32 cellular contexts compared by ENCODE assay signal in the genomic region with DNA sequence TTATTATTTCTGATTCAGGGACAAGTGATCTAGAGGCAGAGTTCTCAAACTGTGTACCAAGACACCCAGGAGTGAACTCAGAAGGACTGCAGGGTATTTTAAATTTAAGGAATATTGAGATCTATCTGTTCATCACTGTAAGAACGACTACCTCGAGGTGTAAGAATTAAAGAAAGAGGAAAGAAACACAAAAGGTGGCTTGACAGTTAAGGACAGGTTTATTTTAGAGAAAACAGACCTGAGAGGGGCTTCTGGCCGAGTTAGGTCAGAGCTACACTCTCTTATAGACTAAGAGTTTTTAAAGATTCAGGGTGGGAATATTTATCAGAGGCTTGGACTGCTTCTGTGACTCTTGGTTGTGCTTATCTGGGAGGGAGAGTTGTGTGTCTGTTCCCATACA. TPM values are rescaled to one million over a fixed set of nuclear protein-coding genes. Genes with fewer than 3 reads are reported as not detected.
"Had no signal": no experiment of that assay in that cellular context is flagged by ENCODE, and none has a peak within 500 bp of the region (broad histone marks: within the 10 kb centered on the region; RNA-seq: fewer than 3 reads in every experiment).

No MANE protein-coding gene starts in this region.

- H3K27ac ChIP-seq: neural progenitor cell, ovary, psoas muscle, skin epidermis, spleen, suprapubic skin, testis, tibial artery, transverse colon, upper lobe of right lung, uterus had no signal

- ATAC-seq: natural killer cell; psoas muscle; right cardiac atrium; sciatic nerve; stimulated activated memory B cell treated with anti-CD40 and anti-IgM and Interleukin-4, amounts not matched to agents 10 μg/mL and 1 μg/mL and 100 μg/mL, for 72 hours; stimulated activated naive CD8-positive, alpha-beta T cell treated with anti-CD3 and anti-CD28 coated beads, Interleukin-15, amount 100 ng/mL, for 72 hours; stimulated activated naive CD8-positive, alpha-beta T cell treated with anti-CD3 and anti-CD28 coated beads, Interleukin-15, Interleukin-2, amounts not matched to agents 100 U/mL and 50 U/mL, for 24 hours; upper lobe of right lung had no signal

- H3K9ac ChIP-seq: neural progenitor cell, parathyroid adenoma had no signal

- H3K79me2 ChIP-seq: parathyroid adenoma had no signal

- H3K4me1 ChIP-seq: neural progenitor cell, psoas muscle, spleen, suprapubic skin, testis, tibial artery, transverse colon, upper lobe of right lung, uterus had no signal

- H2AFZ ChIP-seq: neural progenitor cell had no signal

- H3K4me2 ChIP-seq: neural progenitor cell, smooth muscle cell had no signal

- H3K9me3 ChIP-seq: ovary, psoas muscle, testis, upper lobe of right lung, uterus had no signal

- H3K36me3 ChIP-seq: neural progenitor cell, ovary, spleen, suprapubic skin, tibial artery, transverse colon, upper lobe of right lung, uterus had no signal

- H3K27me3 ChIP-seq: neural progenitor cell, ovary, suprapubic skin, testis, tibial artery, transverse colon, upper lobe of right lung, uterus had no signal

- DNase-seq: natural killer cell; occipital lobe; ovary; psoas muscle; right cardiac atrium; spleen; stimulated activated CD4-positive, alpha-beta T cell treated with anti-CD3 and anti-CD28 coated beads, Interleukin-12 subunit alpha, Interleukin-12 subunit beta, amount 100 ng/mL, for 4 hours; stimulated activated CD4-positive, alpha-beta T cell treated with anti-CD3 and anti-CD28 coated beads, Interleukin-1b, Interleukin-23, amount 100 ng/mL, for 48 hours; stimulated activated CD4-positive, alpha-beta T cell treated with anti-CD3 and anti-CD28 coated beads, Interleukin-4, amount 100 ng/mL, for 1 hour; stimulated activated CD4-positive, alpha-beta T cell treated with anti-CD3 and anti-CD28 coated beads, Interleukin-4, amount 100 ng/mL, for 4 hours; stimulated activated CD8-positive, alpha-beta memory T cell treated with anti-CD3 and anti-CD28 coated beads, Interleukin-4, amount 100 ng/mL, for 48 hours; stimulated activated naive CD4-positive, alpha-beta T cell; stimulated activated naive CD8-positive, alpha-beta T cell treated with anti-CD3 and anti-CD28 coated beads, Interleukin-15, amount 100 ng/mL, for 72 hours; stimulated activated naive CD8-positive, alpha-beta T cell treated with anti-CD3 and anti-CD28 coated beads, Interleukin-15, Interleukin-2, amounts not matched to agents 100 U/mL and 50 U/mL, for 24 hours; tibial artery; transverse colon; upper lobe of right lung; uterus had no signal

- H3K4me3 ChIP-seq: neural progenitor cell, ovary, psoas muscle, skin epidermis, smooth muscle cell, spleen, suprapubic skin, testis, tibial artery, transverse colon, upper lobe of right lung, uterus had no signal

RNA-seq across cellular contexts. Expression of a gene that starts 12.6 kb away (rescaled TPM):
- total RNA-seq: natural killer cell, occipital lobe, osteoblast, progenitor cell of endocrine pancreas, psoas muscle, renal cortical epithelial cell, right cardiac atrium, sciatic nerve, smooth muscle cell, spleen, suprapubic skin, transverse colon, upper lobe of right lung, urinary bladder had no signal
- polyA plus RNA-seq: neural cell, psoas muscle, right cardiac atrium, smooth muscle cell, spleen, urinary bladder had no signal

RNA-seq across cellular contexts. Expression of a gene that starts 26.4 kb away (rescaled TPM):
- total RNA-seq: natural killer cell, occipital lobe, osteoblast, ovary, progenitor cell of endocrine pancreas, psoas muscle, renal cortical epithelial cell, right cardiac atrium, sciatic nerve, smooth muscle cell, spleen, suprapubic skin, transverse colon, upper lobe of right lung, urinary bladder, uterus had no signal
- polyA plus RNA-seq: neural cell, psoas muscle, right cardiac atrium, smooth muscle cell, spleen, thymus, urinary bladder had no signal

RNA-seq across cellular contexts. Expression of a gene that starts 41.8 kb away (rescaled TPM):
- total RNA-seq: natural killer cell, occipital lobe, osteoblast, ovary, progenitor cell of endocrine pancreas, psoas muscle, renal cortical epithelial cell, right cardiac atrium, sciatic nerve, smooth muscle cell, spleen, suprapubic skin, transverse colon, upper lobe of right lung, urinary bladder, uterus had no signal
- polyA plus RNA-seq: neural cell, psoas muscle, right cardiac atrium, smooth muscle cell, spleen, urinary bladder had no signal
